ENCODE assay signal across 8 cellular contexts in genomic region chr4:119041951-119042560, GRCh38.
DNase-seq lines count a peak whose midpoint lies in the region; ATAC-seq and TF ChIP-seq lines count a peak whose summit lies in the region.

No MANE protein-coding gene starts in this region.

- peak overlapping the region; percentile 6 for H3K27ac ChIP-seq in OCI-LY7 (ENCODE audit: low read depth, low read length, poor library complexity, severe bottlenecking)

- no peak overlapping the region for H3K27ac Mint-ChIP-seq in activated T-helper 1 cell treated with anti-CD3 and anti-CD28 coated beads, Interleukin-12 subunit alpha, Interleukin-12 subunit beta, Interleukin-2, Interleukin-4 antibody, amounts not matched to agents 30 ng/mL and 10 ng/mL and 1 ng/mL, durations not matched to agents 14 hours and 24 hours and 36 hours

- no peaks in the 10 kb centered on the region for H3K27me3 Mint-ChIP-seq in activated T-helper 1 cell treated with anti-CD3 and anti-CD28 coated beads, Interleukin-12 subunit alpha, Interleukin-12 subunit beta, Interleukin-2, Interleukin-4 antibody, amounts not matched to agents 30 ng/mL and 10 ng/mL and 1 ng/mL, durations not matched to agents 14 hours and 24 hours and 36 hours (ENCODE audit: insufficient read depth)

- H3K9me3 ChIP-seq in OCI-LY7 (ENCODE audit: low read length): no peaks in the 10 kb centered on the region

- CTCF ChIA-PET in OCI-LY7 (lab: Charles Lee; ENCODE audit: unreplicated experiment): interaction anchor here (0.6 to 0.9 kb wide), 2 partner anchors 9 to 258 kb away, joined by 3 read pairs; no protein-coding TSS in a partner anchor

- intact Hi-C loops in OCI-LY7 (cut with micrococcal nuclease; ENCODE audit: unreplicated experiment): loop anchor here (1.0 to 2.0 kb wide), 3 partner anchors 171 to 451 kb away; partner anchors contain the start of gene USP53
- intact Hi-C loops in activated T-helper 1 cell treated with anti-CD3 and anti-CD28 coated beads, Interleukin-12 subunit alpha, Interleukin-12 subunit beta, Interleukin-2, Interleukin-4 antibody, amounts not matched to agents 30 ng/mL and 10 ng/mL and 1 ng/mL, durations not matched to agents 14 hours and 24 hours and 36 hours (cut with micrococcal nuclease): loop anchor here (1.0 to 5.0 kb wide), 4 partner anchors 61 to 270 kb away; partner anchors contain the start of gene USP53

- DNase-seq in ELR (ENCODE audit: low read depth): peak; percentile 77
- DNase-seq in HuH-7.5 (ENCODE audit: low spot score): peak; percentile 12
- DNase-seq in OCI-LY7 (ENCODE audit: low spot score): peak; percentile 81
- DNase-seq in activated T-helper 1 cell treated with anti-CD3 and anti-CD28 coated beads, Interleukin-12 subunit alpha, Interleukin-12 subunit beta, Interleukin-2, Interleukin-4 antibody, amounts not matched to agents 30 ng/mL and 10 ng/mL and 1 ng/mL, durations not matched to agents 14 hours and 24 hours and 36 hours (ENCODE audit: low spot score): peak; percentile 40
- DNase-seq in germinal center (ENCODE audit: low spot score): peak; percentile 76
- DNase-seq in pons (ENCODE audit: low spot score): peak; percentile 88
- no peak for DNase-seq in cerebellar nuclear complex (lab: John Stamatoyannopoulos, UW)

- H3K4me3 ChIP-seq in OCI-LY7 (ENCODE audit: low read depth, low read length, poor library complexity, severe bottlenecking): no peak overlapping the region

- peak; percentile 89 for TF ChIP-seq CTCF in OCI-LY7 (conservative IDR thresholded peaks at IDR 0.05; ENCODE audit: low read length)

- H3K4me2 ChIP-seq in OCI-LY7 (ENCODE audit: low read length): peak overlapping the region; percentile 46

- H3K36me3 ChIP-seq in OCI-LY7 (ENCODE audit: insufficient read depth, low read length): no peaks in the 10 kb centered on the region

- peak overlapping the region; percentile 95 for H2AFZ ChIP-seq in OCI-LY7 (ENCODE audit: low read length)

- H3K9me3 Mint-ChIP-seq in activated T-helper 1 cell treated with anti-CD3 and anti-CD28 coated beads, Interleukin-12 subunit alpha, Interleukin-12 subunit beta, Interleukin-2, Interleukin-4 antibody, amounts not matched to agents 30 ng/mL and 10 ng/mL and 1 ng/mL, durations not matched to agents 14 hours and 24 hours and 36 hours: no peaks in the 10 kb centered on the region

- no peaks in the 10 kb centered on the region for H3K9me2 ChIP-seq in OCI-LY7 (ENCODE audit: insufficient read depth, low read length)

- no peaks in the 10 kb centered on the region for H3K36me3 Mint-ChIP-seq in activated T-helper 1 cell treated with anti-CD3 and anti-CD28 coated beads, Interleukin-12 subunit alpha, Interleukin-12 subunit beta, Interleukin-2, Interleukin-4 antibody, amounts not matched to agents 30 ng/mL and 10 ng/mL and 1 ng/mL, durations not matched to agents 14 hours and 24 hours and 36 hours (ENCODE audit: low read depth)

- peak; percentile 85 for ATAC-seq in GM21619 (IDR thresholded peaks at IDR 0.05; ENCODE audit: unreplicated experiment)

- no peaks in the 10 kb centered on the region for H4K20me1 ChIP-seq in OCI-LY7 (ENCODE audit: insufficient read depth, low read length)

- peaks cover 6% of the 10 kb centered on the region for H3K4me1 Mint-ChIP-seq in activated T-helper 1 cell treated with anti-CD3 and anti-CD28 coated beads, Interleukin-12 subunit alpha, Interleukin-12 subunit beta, Interleukin-2, Interleukin-4 antibody, amounts not matched to agents 30 ng/mL and 10 ng/mL and 1 ng/mL, durations not matched to agents 14 hours and 24 hours and 36 hours (ENCODE audit: low read depth)

- H3K4me3 Mint-ChIP-seq in activated T-helper 1 cell treated with anti-CD3 and anti-CD28 coated beads, Interleukin-12 subunit alpha, Interleukin-12 subunit beta, Interleukin-2, Interleukin-4 antibody, amounts not matched to agents 30 ng/mL and 10 ng/mL and 1 ng/mL, durations not matched to agents 14 hours and 24 hours and 36 hours: no peak overlapping the region

- POLR2A ChIA-PET in OCI-LY7 (lab: Charles Lee): interaction anchor here (0.6 to 1.8 kb wide), 3 partner anchors 19 to 346 kb away, joined by 4 to 6 read pairs (median 6); no protein-coding TSS in a partner anchor

- no peaks in the 10 kb centered on the region for H3K79me2 ChIP-seq in OCI-LY7 (ENCODE audit: insufficient read depth, low read depth, low read length)

- no TSS peak for BruUV-seq in OCI-LY7 (replicated peaks; lab: Mats Ljungman, UMichigan)

- peaks cover 22% of the 10 kb centered on the region for H3K4me1 ChIP-seq in OCI-LY7 (ENCODE audit: insufficient read depth, low read length, poor library complexity, severe bottlenecking)

Comparison
In these comparisons a context has a peak if more than half of its experiments do, and no peak if none do; other contexts are left out.
1. DNase-seq: peak in ELR (single experiment), HuH-7.5 (single experiment), OCI-LY7 (single experiment), activated T-helper 1 cell treated with anti-CD3 and anti-CD28 coated beads, Interleukin-12 subunit alpha, Interleukin-12 subunit beta, Interleukin-2, Interleukin-4 antibody, amounts not matched to agents 30 ng/mL and 10 ng/mL and 1 ng/mL, durations not matched to agents 14 hours and 24 hours and 36 hours (single experiment), germinal center (single experiment) and pons (single experiment); none in cerebellar nuclear complex (0 of 2).